ENCODE assay signal across 37 cellular contexts in genomic region chr5:71503536-71503935, GRCh38.
"Had no signal": no experiment of that assay in that cellular context is flagged by ENCODE, and none has a peak within 500 bp of the region (broad histone marks: within the 10 kb centered on the region; RNA-seq: fewer than 3 reads in every experiment).

No MANE protein-coding gene starts in this region.

- H3K27me3 Mint-ChIP-seq: activated naive CD4-positive, alpha-beta T cell treated with anti-CD3 and anti-CD28 coated beads, Interleukin-2, amount 10 ng/mL, durations not matched to agents 7 days and 5 days; activated naive CD4-positive, alpha-beta T cell treated with anti-CD3 and anti-CD28 coated beads, Interleukin-2, amount 50 U/mL, for 24 hours; activated naive CD8-positive, alpha-beta T cell; activated naive CD8-positive, alpha-beta T cell treated with anti-CD3 and anti-CD28 coated beads for 36 hours; activated naive CD8-positive, alpha-beta T cell treated with anti-CD3 and anti-CD28 coated beads, Interleukin-2, amount 10 ng/mL, durations not matched to agents 7 days and 5 days; activated naive CD8-positive, alpha-beta T cell treated with anti-CD3 and anti-CD28 coated beads, Interleukin-2, amount 50 U/mL, for 24 hours; activated T-cell treated with anti-CD3 and anti-CD28 coated beads, Interleukin-2, amount 50 U/mL, for 24 hours; activated T-helper 17 cell treated with anti-CD3 and anti-CD28 coated beads, Interleukin-2, amount 50 U/mL, for 72 hours; central memory CD8-positive, alpha-beta T cell had no signal

- H3K9me3 ChIP-seq: adrenal gland, ascending aorta, body of pancreas, breast epithelium had no signal

- H3K36me3 ChIP-seq: breast epithelium had no signal

- H3K9me3 Mint-ChIP-seq: activated naive CD4-positive, alpha-beta T cell treated with anti-CD3 and anti-CD28 coated beads for 36 hours; activated naive CD4-positive, alpha-beta T cell treated with anti-CD3 and anti-CD28 coated beads, Interleukin-2, amount 10 ng/mL, durations not matched to agents 7 days and 5 days; activated naive CD4-positive, alpha-beta T cell treated with anti-CD3 and anti-CD28 coated beads, Interleukin-2, amount 50 U/mL, for 24 hours; activated naive CD4-positive, alpha-beta T cell treated with anti-CD3 and anti-CD28 coated beads, Interleukin-2, amount 50 U/mL, for 72 hours; activated naive CD8-positive, alpha-beta T cell treated with anti-CD3 and anti-CD28 coated beads for 36 hours; activated naive CD8-positive, alpha-beta T cell treated with anti-CD3 and anti-CD28 coated beads, Interleukin-2, amount 10 ng/mL, durations not matched to agents 7 days and 5 days; activated naive CD8-positive, alpha-beta T cell treated with anti-CD3 and anti-CD28 coated beads, Interleukin-2, amount 50 U/mL, for 24 hours; activated T-cell treated with anti-CD3 and anti-CD28 coated beads, Interleukin-2, amount 50 U/mL, for 24 hours; activated T-cell treated with anti-CD3 and anti-CD28 coated beads, Interleukin-2, amount 50 U/mL, for 4 hours; activated T-helper 1 cell treated with anti-CD3 and anti-CD28 coated beads, Interleukin-12 subunit alpha, Interleukin-12 subunit beta, Interleukin-2, Interleukin-4 antibody, amounts not matched to agents 30 ng/mL and 10 ng/mL and 1 ng/mL, durations not matched to agents 14 hours and 24 hours and 36 hours; activated T-helper 17 cell treated with anti-CD3 and anti-CD28 coated beads, Interleukin-2, amount 50 U/mL, for 72 hours; activated T-helper 2 cell treated with anti-CD3 and anti-CD28 coated beads, Interferon-gamma antibody, Interleukin-2, Interleukin-4, amounts not matched to agents 10 μg/mL and 5 μg/mL and 100 μg/mL, durations not matched to agents 14 hours and 24 hours and 36 hours; brain; central memory CD8-positive, alpha-beta T cell had no signal

- H3K4me3 Mint-ChIP-seq: activated naive CD4-positive, alpha-beta T cell treated with anti-CD3 and anti-CD28 coated beads for 36 hours; activated naive CD4-positive, alpha-beta T cell treated with anti-CD3 and anti-CD28 coated beads, Interleukin-2, amount 10 ng/mL, durations not matched to agents 7 days and 5 days; activated naive CD4-positive, alpha-beta T cell treated with anti-CD3 and anti-CD28 coated beads, Interleukin-2, amount 50 U/mL, for 24 hours; activated naive CD8-positive, alpha-beta T cell; activated naive CD8-positive, alpha-beta T cell treated with anti-CD3 and anti-CD28 coated beads for 36 hours; activated naive CD8-positive, alpha-beta T cell treated with anti-CD3 and anti-CD28 coated beads, Interleukin-2, amount 10 ng/mL, durations not matched to agents 7 days and 5 days; activated naive CD8-positive, alpha-beta T cell treated with anti-CD3 and anti-CD28 coated beads, Interleukin-2, amount 50 U/mL, for 24 hours; activated T-cell treated with anti-CD3 and anti-CD28 coated beads, Interleukin-2, amount 50 U/mL, for 24 hours; activated T-cell treated with anti-CD3 and anti-CD28 coated beads, Interleukin-2, amount 50 U/mL, for 4 hours; activated T-helper 1 cell treated with anti-CD3 and anti-CD28 coated beads, Interleukin-12 subunit alpha, Interleukin-12 subunit beta, Interleukin-2, Interleukin-4 antibody, amounts not matched to agents 30 ng/mL and 10 ng/mL and 1 ng/mL, durations not matched to agents 14 hours and 24 hours and 36 hours; activated T-helper 17 cell treated with anti-CD3 and anti-CD28 coated beads, Interleukin-2, amount 50 U/mL, for 72 hours; brain; central memory CD8-positive, alpha-beta T cell had no signal

- ATAC-seq: activated naive CD4-positive, alpha-beta T cell treated with anti-CD3 and anti-CD28 coated beads, Interleukin-2, amount 50 U/mL, for 72 hours; activated naive CD8-positive, alpha-beta T cell treated with anti-CD3 and anti-CD28 coated beads, Interleukin-2, amount 50 U/mL, for 24 hours; activated T-cell treated with anti-CD3 and anti-CD28 coated beads, Interleukin-2, amount 50 U/mL, for 4 hours; activated T-helper 17 cell treated with anti-CD3 and anti-CD28 coated beads, Interleukin-2, amount 50 U/mL, for 72 hours; body of pancreas had no signal

- H3K27me3 ChIP-seq: adrenal gland, ascending aorta, body of pancreas, brain microvascular endothelial cell, breast epithelium, cardiac muscle cell had no signal

- H3K27ac Mint-ChIP-seq: activated naive CD4-positive, alpha-beta T cell treated with anti-CD3 and anti-CD28 coated beads for 36 hours; activated naive CD4-positive, alpha-beta T cell treated with anti-CD3 and anti-CD28 coated beads, Interleukin-2, amount 10 ng/mL, durations not matched to agents 7 days and 5 days; activated naive CD4-positive, alpha-beta T cell treated with anti-CD3 and anti-CD28 coated beads, Interleukin-2, amount 50 U/mL, for 24 hours; activated naive CD4-positive, alpha-beta T cell treated with anti-CD3 and anti-CD28 coated beads, Interleukin-2, amount 50 U/mL, for 72 hours; activated naive CD8-positive, alpha-beta T cell; activated naive CD8-positive, alpha-beta T cell treated with anti-CD3 and anti-CD28 coated beads for 36 hours; activated naive CD8-positive, alpha-beta T cell treated with anti-CD3 and anti-CD28 coated beads, Interleukin-2, amount 10 ng/mL, durations not matched to agents 7 days and 5 days; activated naive CD8-positive, alpha-beta T cell treated with anti-CD3 and anti-CD28 coated beads, Interleukin-2, amount 50 U/mL, for 24 hours; activated T-cell treated with anti-CD3 and anti-CD28 coated beads, Interleukin-2, amount 50 U/mL, for 24 hours; activated T-helper 1 cell treated with anti-CD3 and anti-CD28 coated beads, Interleukin-12 subunit alpha, Interleukin-12 subunit beta, Interleukin-2, Interleukin-4 antibody, amounts not matched to agents 30 ng/mL and 10 ng/mL and 1 ng/mL, durations not matched to agents 14 hours and 24 hours and 36 hours; activated T-helper 17 cell treated with anti-CD3 and anti-CD28 coated beads, Interleukin-2, amount 50 U/mL, for 72 hours; activated T-helper 2 cell treated with anti-CD3 and anti-CD28 coated beads, Interferon-gamma antibody, Interleukin-2, Interleukin-4, amounts not matched to agents 10 μg/mL and 5 μg/mL and 100 μg/mL, durations not matched to agents 14 hours and 24 hours and 36 hours; brain had no signal

- H3K27ac ChIP-seq: adrenal gland, ascending aorta, body of pancreas, brain microvascular endothelial cell, breast epithelium, cardiac muscle cell had no signal

- H3K4me3 ChIP-seq: adrenal gland, ascending aorta, body of pancreas, breast epithelium, cardiac muscle cell had no signal

- DNase-seq: activated effector memory CD4-positive, alpha-beta T cell treated with anti-CD3 and anti-CD28 coated beads, Interleukin-2, amount 50 U/mL, for 16 hours; activated effector memory CD4-positive, alpha-beta T cell treated with Interleukin-2 at 50 U/mL for 16 hours; activated gamma-delta T cell; activated gamma-delta T cell treated with Interleukin-2 at 50 U/mL for 16 hours; activated naive CD4-positive, alpha-beta T cell; activated naive CD4-positive, alpha-beta T cell treated with anti-CD3 and anti-CD28 coated beads for 36 hours; activated naive CD4-positive, alpha-beta T cell treated with anti-CD3 and anti-CD28 coated beads, Interleukin-2, amount 10 ng/mL, durations not matched to agents 7 days and 5 days; activated naive CD4-positive, alpha-beta T cell treated with anti-CD3 and anti-CD28 coated beads, Interleukin-2, amount 50 U/mL, for 16 hours; activated naive CD4-positive, alpha-beta T cell treated with Interleukin-2 at 50 U/mL for 16 hours; activated naive CD8-positive, alpha-beta T cell treated with anti-CD3 and anti-CD28 coated beads for 36 hours; activated naive CD8-positive, alpha-beta T cell treated with anti-CD3 and anti-CD28 coated beads, Interleukin-2, amount 10 ng/mL, durations not matched to agents 7 days and 5 days; activated naive CD8-positive, alpha-beta T cell treated with anti-CD3 and anti-CD28 coated beads, Interleukin-2, amount 50 U/mL, for 24 hours; activated T-cell treated with anti-CD3 and anti-CD28 coated beads for 4 hours; activated T-cell treated with anti-CD3 and anti-CD28 coated beads, Interleukin-2, amount 50 U/mL, for 1 hour; activated T-cell treated with anti-CD3 and anti-CD28 coated beads, Interleukin-2, amount 50 U/mL, for 24 hours; activated T-cell treated with anti-CD3 and anti-CD28 coated beads, Interleukin-2, amount 50 U/mL, for 4 hours; adrenal gland; amniotic stem cell; amygdala; anterior cingulate cortex; aorta; body of pancreas; brain microvascular endothelial cell; caudate nucleus; central memory CD4-positive, alpha-beta T cell; cerebellar nuclear complex had no signal

- H3K4me1 ChIP-seq: adrenal gland, ascending aorta, body of pancreas, breast epithelium had no signal

- H3K4me1 Mint-ChIP-seq: activated naive CD4-positive, alpha-beta T cell treated with anti-CD3 and anti-CD28 coated beads, Interleukin-2, amount 10 ng/mL, durations not matched to agents 7 days and 5 days; activated naive CD4-positive, alpha-beta T cell treated with anti-CD3 and anti-CD28 coated beads, Interleukin-2, amount 50 U/mL, for 24 hours; activated naive CD8-positive, alpha-beta T cell treated with anti-CD3 and anti-CD28 coated beads for 36 hours; activated naive CD8-positive, alpha-beta T cell treated with anti-CD3 and anti-CD28 coated beads, Interleukin-2, amount 10 ng/mL, durations not matched to agents 7 days and 5 days; activated naive CD8-positive, alpha-beta T cell treated with anti-CD3 and anti-CD28 coated beads, Interleukin-2, amount 50 U/mL, for 24 hours; activated T-helper 17 cell treated with anti-CD3 and anti-CD28 coated beads, Interleukin-2, amount 50 U/mL, for 72 hours; brain; central memory CD8-positive, alpha-beta T cell had no signal
